ENCODE assay signal across 1 cellular context in the genomic region with DNA sequence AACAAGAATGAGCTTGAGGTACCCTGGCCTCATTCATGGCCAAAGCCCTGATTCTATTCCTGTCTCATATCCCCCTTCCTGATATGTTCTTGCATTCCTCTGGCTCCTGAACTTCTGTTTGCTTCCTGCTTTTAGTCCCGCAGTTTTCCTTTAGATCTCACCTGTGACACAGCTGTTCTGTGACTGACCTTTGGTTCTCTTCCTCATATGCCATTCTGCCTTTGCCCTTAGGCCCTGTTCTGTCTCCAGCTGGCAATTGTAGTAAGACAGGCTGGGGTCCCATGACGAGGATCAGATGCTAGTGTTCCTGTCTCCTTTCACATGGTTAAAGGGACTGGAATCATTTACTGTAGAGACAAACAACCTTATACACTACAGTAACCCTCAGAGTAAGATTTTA.
TF ChIP-seq lines count a peak whose summit lies in the region.

No MANE protein-coding gene starts in this region.

TF ChIP-seq in SK-N-SH, 30 proteins besides CTCF, POLR2A, EP300 and RAD21:
- TF ChIP-seq, protein P1, sequence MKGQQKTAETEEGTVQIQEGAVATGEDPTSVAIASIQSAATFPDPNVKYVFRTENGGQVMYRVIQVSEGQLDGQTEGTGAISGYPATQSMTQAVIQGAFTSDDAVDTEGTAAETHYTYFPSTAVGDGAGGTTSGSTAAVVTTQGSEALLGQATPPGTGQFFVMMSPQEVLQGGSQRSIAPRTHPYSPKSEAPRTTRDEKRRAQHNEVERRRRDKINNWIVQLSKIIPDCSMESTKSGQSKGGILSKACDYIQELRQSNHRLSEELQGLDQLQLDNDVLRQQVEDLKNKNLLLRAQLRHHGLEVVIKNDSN (IDR thresholded peaks at IDR 0.05; ENCODE audit: borderline replicate concordance, low read depth), result no peak
- TF ChIP-seq RCOR1 (IDR thresholded peaks at IDR 0.05; ENCODE audit: low read length), result 0 out of 2 replicates have a peak, but pooled peaks have one; percentile 11
